8 cellular contexts compared by ENCODE assay signal in the genomic region with DNA sequence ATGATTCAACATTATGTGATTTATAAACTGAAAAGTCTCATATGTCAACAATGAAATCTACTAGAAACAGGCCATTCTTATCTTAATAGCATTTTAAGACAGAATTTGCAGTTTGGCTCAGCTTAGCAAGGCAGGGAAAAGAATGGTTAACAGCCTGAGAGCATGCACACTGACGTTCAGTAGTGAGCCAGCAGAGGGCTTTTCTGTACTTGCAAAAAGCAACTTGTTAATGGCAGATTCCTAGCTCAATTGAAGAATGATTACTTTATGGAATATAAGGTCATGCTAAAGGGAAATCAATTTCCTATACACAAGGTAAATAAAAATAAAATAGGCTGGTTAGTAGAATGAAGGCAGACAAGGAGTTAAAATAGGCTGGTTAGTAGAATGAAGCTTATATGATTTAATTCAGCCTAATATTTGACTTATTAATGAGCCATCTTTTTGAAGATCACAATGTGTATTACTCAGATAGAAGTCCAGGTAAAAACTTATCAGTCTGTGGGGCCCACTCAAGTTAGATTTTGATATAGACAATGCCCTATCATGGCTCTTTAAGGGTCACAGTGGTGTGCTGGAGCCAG.
DNase-seq lines count a peak whose midpoint lies in the region; ATAC-seq and TF ChIP-seq lines count a peak whose summit lies in the region.

No MANE protein-coding gene starts in this region.

- no peak for TF ChIP-seq EP300 in stomach (IDR thresholded peaks at IDR 0.05)

- H3K4me3 ChIP-seq in SJCRH30 (no peak overlapping the region), stomach (no peak overlapping the region)

- H3K36me3 ChIP-seq in SJCRH30: no peaks in the 10 kb centered on the region
- no peaks in the 10 kb centered on the region for H3K36me3 ChIP-seq in stomach

- peak; percentile 60 for DNase-seq in A172 (ENCODE audit: low spot score)
- peak; percentile 50 to 65 for DNase-seq in SJCRH30
- DNase-seq in foreskin keratinocyte: peak in 1 of 2 donors; percentile 56
- DNase-seq in stomach: no peak

- intact Hi-C loops in stomach (cut with DNase I; ENCODE audit: low total_unique reads): no loop called here

- H3K27me3 ChIP-seq in SJCRH30: no peaks in the 10 kb centered on the region
- no peaks in the 10 kb centered on the region for H3K27me3 ChIP-seq in foreskin keratinocyte
- no peaks in the 10 kb centered on the region for H3K27me3 ChIP-seq in stomach

- 0 to 4% (median 0%) methylated on average over 1 of the region's 1 CpG for WGBS in stomach, 5 donors

- no peak overlapping the region for H3K27ac ChIP-seq in SJCRH30
- no peak overlapping the region for H3K27ac ChIP-seq in foreskin keratinocyte
- no peak overlapping the region for H3K27ac ChIP-seq in stomach

- ATAC-seq in GM18498 (IDR thresholded peaks at IDR 0.05; ENCODE audit: unreplicated experiment): peak; percentile 72
- ATAC-seq in HG03571 (IDR thresholded peaks at IDR 0.05; ENCODE audit: unreplicated experiment): peak; percentile 61
- peak; percentile 81 for ATAC-seq in foreskin keratinocyte
- ATAC-seq in GM18520 (IDR thresholded peaks at IDR 0.05; ENCODE audit: unreplicated experiment): no peak
- ATAC-seq in esophagus mucosa: no peak

- H3K9me3 ChIP-seq in SJCRH30 (replicated peaks) (no peaks in the 10 kb centered on the region), stomach (no peaks in the 10 kb centered on the region)

- no peak for TF ChIP-seq POLR2A in stomach (IDR thresholded peaks at IDR 0.05)

- TF ChIP-seq CTCF in foreskin keratinocyte (conservative IDR thresholded peaks at IDR 0.05) (peak; percentile 76), stomach (IDR thresholded peaks at IDR 0.05) (peak in 5 of 7 experiments; percentile 9 to 41 (median 26))

- no peaks in the 10 kb centered on the region; the same call in 1 of the 2 replicates for H3K4me1 ChIP-seq in SJCRH30
- H3K4me1 ChIP-seq in foreskin keratinocyte: peaks cover 14% of the 10 kb centered on the region
- peaks cover 0 to 5% (median 0%) of the 10 kb centered on the region in 4 donors for H3K4me1 ChIP-seq in stomach

Comparison
In these comparisons a context has a peak if more than half of its experiments do, and no peak if none do; other contexts are left out.
1. ATAC-seq: peak in GM18498 (single experiment), HG03571 (single experiment) and foreskin keratinocyte (single experiment); none in GM18520 (single experiment) and esophagus mucosa (single experiment).